Comparison of ENCODE assay signal across 26 cellular contexts in the genomic region with DNA sequence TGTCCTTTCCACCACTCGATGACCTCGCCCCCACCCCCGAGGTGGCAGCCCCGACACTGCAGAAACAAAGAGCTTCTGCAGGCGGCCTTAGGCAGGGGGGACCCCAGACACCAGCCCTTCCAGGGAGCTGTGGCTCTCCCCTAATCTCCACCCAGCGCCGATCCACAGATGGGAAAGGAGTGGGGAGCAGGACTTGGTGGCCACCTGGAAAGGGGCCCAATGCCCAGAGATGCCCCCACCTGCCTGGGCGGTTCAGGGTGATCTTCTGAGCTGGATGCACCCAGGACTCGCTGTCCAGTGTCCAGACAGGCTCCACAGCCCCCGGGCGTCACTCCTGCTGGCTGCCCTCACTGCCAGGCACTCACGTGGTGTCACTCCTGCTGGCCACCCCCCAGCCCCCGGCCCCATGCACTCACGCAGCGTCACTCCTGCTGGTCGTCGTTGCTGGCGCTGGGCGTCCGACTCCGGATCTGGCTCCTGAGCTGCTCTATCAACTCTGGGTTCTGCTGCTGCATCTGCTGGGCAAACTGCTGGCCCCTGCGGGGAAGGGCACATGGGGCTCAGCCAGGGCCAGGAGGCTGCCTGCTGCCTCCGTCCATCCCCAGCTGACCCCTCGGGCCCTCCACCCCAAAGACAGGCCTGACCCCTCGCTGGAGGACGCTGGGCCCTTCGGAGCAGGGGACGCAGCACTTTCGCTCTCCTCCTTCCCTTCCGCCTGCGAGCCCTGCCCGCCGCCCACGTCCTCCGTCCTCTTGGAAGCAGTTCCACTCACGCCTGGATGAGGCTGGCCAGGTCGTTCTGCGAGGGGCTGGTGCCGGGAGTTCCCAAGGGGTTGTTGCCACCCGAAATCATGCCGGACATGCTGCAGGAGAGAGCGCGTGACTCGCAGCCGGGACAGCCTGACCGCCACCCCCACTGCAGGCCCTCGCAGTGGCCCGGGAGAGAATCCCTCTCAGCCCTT. TPM values are rescaled to one million over a fixed set of nuclear protein-coding genes. Genes with fewer than 3 reads are reported as not detected.
DNase-seq lines count a peak whose midpoint lies in the region; ATAC-seq, FAIRE-seq and TF ChIP-seq lines count a peak whose summit lies in the region.
"Had no signal": no experiment of that assay in that cellular context is flagged by ENCODE, and none has a peak within 500 bp of the region (broad histone marks: within the 10 kb centered on the region; RNA-seq: fewer than 3 reads in every experiment).

No MANE protein-coding gene starts in this region.

- TF ChIP-seq RAD21 in HepG2 (CRISPR knock-in tag; IDR thresholded peaks at IDR 0.05), result no peak

- H3K27me3 ChIP-seq in HepG2 (ENCODE audit: control insufficient read depth in 1 of 2, insufficient read depth in 2 of 2, low read length in 2 of 2), result no peaks in the 10 kb centered on the region
- H3K27me3 ChIP-seq in right lobe of liver, result no peaks in the 10 kb centered on the region
- H3K27me3 ChIP-seq in neuronal stem cell (ENCODE audit: control insufficient read depth in 3 of 3, insufficient read depth in 3 of 3, low read depth in 1 of 3, low read length in 3 of 3), result no peaks in the 10 kb centered on the region
- H3K27me3 ChIP-seq: MG63, Peyer's patch, SJCRH30 had no signal

- no peak overlapping the region for H3K14ac ChIP-seq in neuronal stem cell (ENCODE audit: low read length)

- peaks cover 0 to 3% (median 0%) of the 10 kb centered on the region in 3 donors for H3K27me3 Mint-ChIP-seq in immature natural killer cell (ENCODE audit: low read depth in 3 of 3)
- no peaks in the 10 kb centered on the region for H3K27me3 Mint-ChIP-seq in activated T-helper 17 cell treated with anti-CD3 and anti-CD28 coated beads, Interleukin-2, amount 50 U/mL, for 72 hours
- H3K27me3 Mint-ChIP-seq: CD8-positive, alpha-beta memory T cell had no signal

- H2BK12ac ChIP-seq in neuronal stem cell (ENCODE audit: low read length), result no peak overlapping the region

- H4K20me1 ChIP-seq in HepG2 (ENCODE audit: insufficient read depth, low read length), result no peaks in the 10 kb centered on the region

- in situ Hi-C loops in HepG2 (cut with HindIII; ENCODE audit: extremely low pct_ligation_motif_present, low pct_unique_long_range_greater_than_20kb), result no loop called here

- DNase-seq in HepG2 (ENCODE audit: low spot score) (no peak), right lobe of liver (no peak), neuronal stem cell (ENCODE audit: low spot score) (no peak), immature natural killer cell (no peak), left colon (no peak)
- DNase-seq: 8988T; Calu3; CD8-positive, alpha-beta memory T cell; DMS53; GDM1; HFFc6; MG63; NCI-H1417; NCI-H1694 treated with DMSO at 0.1 percent for 48 hours; NCI-H2081 treated with DMSO at 0.1 percent for 48 hours; NCI-H2171 treated with DMSO at 0.1 percent for 48 hours; NCI-H524 treated with DMSO at 0.1 percent for 48 hours; NCI-H82; Peyer's patch; SJCRH30 had no signal

- H3K9me3 ChIP-seq in HepG2 (ENCODE audit: low read length), result no peaks in the 10 kb centered on the region
- H3K9me3 ChIP-seq in right lobe of liver, result no peaks in the 10 kb centered on the region
- peaks cover 0 to 5% of the 10 kb centered on the region in 2 donors for H3K9me3 ChIP-seq in neuronal stem cell (replicated peaks in 1 of 2; ENCODE audit: control insufficient read depth in 2 of 2, insufficient read depth in 1 of 2, low read depth in 1 of 2, low read length in 2 of 2)
- H3K9me3 ChIP-seq: MG63, Peyer's patch, SJCRH30 had no signal

- no peak overlapping the region for H3K27ac ChIP-seq in HepG2 (ENCODE audit: extremely low read length, insufficient read depth, low read length)
- H3K27ac ChIP-seq in right lobe of liver, result no peak overlapping the region
- no peak overlapping the region for H3K27ac ChIP-seq in neuronal stem cell (replicated peaks; ENCODE audit: low read length)
- H3K27ac ChIP-seq: C4-2B, Peyer's patch, SJCRH30 had no signal

- H3K4ac ChIP-seq in neuronal stem cell (ENCODE audit: low read length), result no peak overlapping the region

- no peak overlapping the region for H3K4me2 ChIP-seq in HepG2 (ENCODE audit: low read depth, low read length)
- no peak overlapping the region for H3K4me2 ChIP-seq in neuronal stem cell (ENCODE audit: insufficient read depth, low read length, poor library complexity, severe bottlenecking)

- H3K4me3 ChIP-seq in HepG2 (replicated peaks in 1 of 3; ENCODE audit: insufficient read depth in 1 of 3, low read depth in 2 of 3, low read length in 3 of 3) (no peak overlapping the region), right lobe of liver (no peak overlapping the region), neuronal stem cell (ENCODE audit: low read length in 2 of 2) (no peak overlapping the region)
- H3K4me3 ChIP-seq: K562, MG63, Peyer's patch, SJCRH30 had no signal

- H2BK15ac ChIP-seq in neuronal stem cell (ENCODE audit: low read length), result no peak overlapping the region

- intact Hi-C loops in HepG2 (cut with micrococcal nuclease; ENCODE audit: unreplicated experiment) (no loop called here), right lobe of liver (cut with DNase I) (loop anchor here in 1 of 2 donors (10.0 kb wide), 1 partner anchor 112 kb away; no protein-coding TSS in a partner anchor), left colon (cut with DNase I, micrococcal nuclease) (no loop called here)

- H3K9me3 Mint-ChIP-seq in immature natural killer cell, result no peaks in the 10 kb centered on the region
- no peaks in the 10 kb centered on the region for H3K9me3 Mint-ChIP-seq in activated T-helper 17 cell treated with anti-CD3 and anti-CD28 coated beads, Interleukin-2, amount 50 U/mL, for 72 hours
- H3K9me3 Mint-ChIP-seq: CD8-positive, alpha-beta memory T cell; HFFc6 had no signal

- H3K27ac Mint-ChIP-seq in immature natural killer cell, result peak overlapping the region in 1 of 6 donors; percentile 7
- H3K27ac Mint-ChIP-seq in activated T-helper 17 cell treated with anti-CD3 and anti-CD28 coated beads, Interleukin-2, amount 50 U/mL, for 72 hours, result no peak overlapping the region
- H3K27ac Mint-ChIP-seq: CD8-positive, alpha-beta memory T cell; HFFc6 had no signal

- POLR2A ChIA-PET in HepG2 (lab: Yijun Ruan, JAX), result no interaction called here

- CTCF ChIA-PET in HepG2 (lab: Yijun Ruan, JAX; ENCODE audit: low intra/inter-chr PET ratio, low total read pairs), result no interaction called here

- H3K36me3 Mint-ChIP-seq in immature natural killer cell, result peaks cover 0 to 22% (median 18%) of the 10 kb centered on the region in 3 donors
- H3K36me3 Mint-ChIP-seq in activated T-helper 17 cell treated with anti-CD3 and anti-CD28 coated beads, Interleukin-2, amount 50 U/mL, for 72 hours (ENCODE audit: low read depth), result peaks cover 66% of the 10 kb centered on the region

- FAIRE-seq in HepG2 (lab: Jason Lieb, UNC), result no peak
- FAIRE-seq: H54, K562 had no signal

- H3K18ac ChIP-seq in neuronal stem cell (ENCODE audit: low read length), result no peak overlapping the region

- H2AFZ ChIP-seq in HepG2 (ENCODE audit: low read length) (no peak overlapping the region), neuronal stem cell (ENCODE audit: low read length) (no peak overlapping the region)

- ATAC-seq in HepG2, result no peak
- ATAC-seq in right lobe of liver, result no peak
- ATAC-seq in left colon, result no peak
- no peak for ATAC-seq in activated T-helper 17 cell treated with anti-CD3 and anti-CD28 coated beads, Interleukin-2, amount 50 U/mL, for 72 hours (replicated peaks)
- ATAC-seq: K562 had no signal

- H3K36me3 ChIP-seq in HepG2 (replicated peaks in 1 of 2; ENCODE audit: control insufficient read depth in 1 of 2, insufficient read depth in 2 of 2, low read length in 2 of 2), result peaks cover 28 to 44% of the 10 kb centered on the region in 2 experiments; a peak in 4 of 5 replicates
- peaks cover 0 to 18% (median under 1%) of the 10 kb centered on the region in 4 donors for H3K36me3 ChIP-seq in right lobe of liver
- peaks cover 42 to 82% of the 10 kb centered on the region in 2 donors for H3K36me3 ChIP-seq in neuronal stem cell (replicated peaks in 1 of 2; ENCODE audit: control insufficient read depth in 2 of 2, insufficient read depth in 2 of 2, low read length in 2 of 2)
- H3K36me3 ChIP-seq: MG63 had no signal

- H3K23ac ChIP-seq in neuronal stem cell (ENCODE audit: low read depth, low read length, poor library complexity), result peak overlapping the region; percentile 52

- H4K8ac ChIP-seq in neuronal stem cell (ENCODE audit: low read depth, low read length), result no peak overlapping the region

- no peak overlapping the region for H3K4me3 Mint-ChIP-seq in immature natural killer cell
- no peak overlapping the region for H3K4me3 Mint-ChIP-seq in activated T-helper 17 cell treated with anti-CD3 and anti-CD28 coated beads, Interleukin-2, amount 50 U/mL, for 72 hours
- H3K4me3 Mint-ChIP-seq: CD8-positive, alpha-beta memory T cell; HFFc6 had no signal

- no peak overlapping the region for H2AK5ac ChIP-seq in neuronal stem cell (ENCODE audit: low read depth, low read length)

- H2BK120ac ChIP-seq in neuronal stem cell (ENCODE audit: low read depth, low read length), result no peak overlapping the region

- H3K4me1 ChIP-seq in HepG2 (ENCODE audit: insufficient read depth, low read length) (no peaks in the 10 kb centered on the region), right lobe of liver (no peaks in the 10 kb centered on the region), neuronal stem cell (ENCODE audit: control insufficient read depth in 2 of 2, insufficient read depth in 1 of 2, low read depth in 1 of 2, low read length in 2 of 2) (no peaks in the 10 kb centered on the region)
- H3K4me1 ChIP-seq: Peyer's patch, SJCRH30 had no signal

- no peaks in the 10 kb centered on the region for H3K79me2 ChIP-seq in HepG2 (ENCODE audit: insufficient read depth, low read length)

- H3K4me1 Mint-ChIP-seq in immature natural killer cell, result no peaks in the 10 kb centered on the region
- H3K4me1 Mint-ChIP-seq in activated T-helper 17 cell treated with anti-CD3 and anti-CD28 coated beads, Interleukin-2, amount 50 U/mL, for 72 hours, result no peaks in the 10 kb centered on the region

- no peak overlapping the region for H2BK5ac ChIP-seq in neuronal stem cell (ENCODE audit: low read length)

- no peak overlapping the region for H4K91ac ChIP-seq in neuronal stem cell (ENCODE audit: low read depth, low read length, poor library complexity)

- TF ChIP-seq EP300 in HepG2 (IDR thresholded peaks at IDR 0.05; ENCODE audit: low read depth in 2 of 2, low read length in 2 of 2) (no peak), HepG2 (CRISPR knock-in tag; IDR thresholded peaks at IDR 0.05; ENCODE audit: borderline replicate concordance) (no peak)

- H3K9ac ChIP-seq in HepG2 (ENCODE audit: insufficient read depth, low read depth, low read length) (no peak overlapping the region), neuronal stem cell (ENCODE audit: low read depth, low read length, poor library complexity) (no peak overlapping the region)

- WGBS in HepG2 (ENCODE audit: low lambda C conversion rate), result 94% methylated on average over 26 of the region's 48 CpGs
- 80% methylated on average over 1 of the region's 48 CpGs for WGBS in right lobe of liver (ENCODE audit: insufficient coverage, low coverage, low lambda C conversion rate, missing lambda C conversion rate)
- WGBS in neuronal stem cell (ENCODE audit: extremely low coverage in 2 of 2, insufficient read length in 2 of 2, insufficient replicate concordance in 1 of 2), 2 donors, result no CpG with 5 or more reads among the region's 48 CpGs

- BruUV-seq in HepG2 (replicated peaks; lab: Mats Ljungman, UMichigan), result no TSS peak

- H3K79me1 ChIP-seq in neuronal stem cell (ENCODE audit: low read depth, low read length), result peaks cover 5% of the 10 kb centered on the region

- TF ChIP-seq POLR2A in HepG2 (IDR thresholded peaks at IDR 0.05; ENCODE audit: insufficient read depth in 1 of 2, low read depth in 2 of 2, low read length in 2 of 2) (no peak), right lobe of liver (IDR thresholded peaks at IDR 0.05) (no peak)

- no peak for TF ChIP-seq CTCF in HepG2 (CRISPR knock-in tag; IDR thresholded peaks at IDR 0.05)
- TF ChIP-seq CTCF in right lobe of liver (IDR thresholded peaks at IDR 0.05), result no peak

RNA-seq across cellular contexts. Expression of a gene that starts 17.4 kb away (rescaled TPM):
- 25.0 and 41.6 TPM in 2 replicates for total RNA-seq in HepG2 (2016; rRNA removed; fragmentation: Illumina TruSeq; extraction: Trizol)
- 28.6 and 43.2 TPM in 2 replicates for total RNA-seq in HepG2 (2016; cell fraction: cytosol; rRNA removed; fragmentation: Illumina TruSeq; extraction: Trizol; ENCODE audit: low read depth)
- 19.6 and 44.5 TPM in 2 replicates for total RNA-seq in HepG2 (2016; cell fraction: insoluble cytoplasmic fraction; rRNA removed; fragmentation: Illumina TruSeq; extraction: Trizol)
- 45.1 and 60.0 TPM in 2 replicates for total RNA-seq in HepG2 (2016; cell fraction: membrane; rRNA removed; fragmentation: Illumina TruSeq; extraction: Trizol)
- total RNA-seq in HepG2 (2016; cell fraction: nucleus; rRNA removed; fragmentation: Illumina TruSeq; extraction: Trizol), result 30.3 and 32.7 TPM in 2 replicates
- 33.6 and 34.2 TPM in 2 replicates for polyA plus RNA-seq in HepG2 (2011; rRNA removed)
- 39.9 and 48.2 TPM in 2 replicates for polyA plus RNA-seq in HepG2 (2011; cell fraction: cytosol; rRNA removed)
- 22.1 and 24.0 TPM in 2 replicates for polyA plus RNA-seq in HepG2 (2011; cell fraction: nucleus; rRNA removed)
- polyA plus RNA-seq in HepG2 (2012), result 18.4 and 30.9 TPM in 2 replicates
- 41.4 and 52.9 TPM in 2 replicates for polyA plus RNA-seq in HepG2 (2016; cell fraction: cytosol; fragmentation: Illumina TruSeq; extraction: Trizol; ENCODE audit: low read depth)
- polyA plus RNA-seq in HepG2 (2016; cell fraction: insoluble cytoplasmic fraction; fragmentation: Illumina TruSeq; extraction: Trizol; ENCODE audit: low read depth), result 27.9 and 37.1 TPM in 2 replicates
- polyA plus RNA-seq in HepG2 (2016; cell fraction: membrane; fragmentation: Illumina TruSeq; extraction: Trizol; ENCODE audit: low read depth), result 50.5 and 57.8 TPM in 2 replicates
- polyA plus RNA-seq in HepG2 (2016; cell fraction: nucleus; fragmentation: Illumina TruSeq; extraction: Trizol; ENCODE audit: insufficient read depth, low read depth), result 65.1 and 70.7 TPM in 2 replicates
- 38.4 and 71.1 TPM in 2 replicates for polyA minus RNA-seq in HepG2 (2011; rRNA and poly(A)+ RNA removed; ENCODE audit: low replicate concordance)
- 13.8 and 15.1 TPM in 2 replicates for polyA minus RNA-seq in HepG2 (2011; cell fraction: cytosol; rRNA and poly(A)+ RNA removed)
- polyA minus RNA-seq in HepG2 (2011; cell fraction: nucleus; rRNA and poly(A)+ RNA removed), result 8.5 and 9.3 TPM in 2 replicates
- total RNA-seq in right lobe of liver, result 10 to 100 TPM; 13.5 to 29.5 (median 19.6) TPM
- 19.0 TPM for polyA plus RNA-seq in neuronal stem cell (2013, experiment 1 of 2)
- polyA plus RNA-seq in neuronal stem cell (2013, experiment 2 of 2), result 19.4 TPM
- polyA plus RNA-seq in immature natural killer cell, result 10 to 100 TPM; 43.8 to 63.7 (median 46.8) TPM
- total RNA-seq in left colon, result 10 to 100 TPM; 21.6 to 24.9 TPM
- 10 to 100 TPM; 13.4 to 47.8 TPM for total RNA-seq in activated T-helper 17 cell treated with anti-CD3 and anti-CD28 coated beads, Interleukin-2, amount 50 U/mL, for 72 hours

RNA-seq across cellular contexts. Expression of a gene that starts 25.9 kb away (rescaled TPM):
- 47.4 and 47.5 TPM in 2 replicates for total RNA-seq in HepG2 (2016; rRNA removed; fragmentation: Illumina TruSeq; extraction: Trizol)
- 15.4 and 15.7 TPM in 2 replicates for total RNA-seq in HepG2 (2016; cell fraction: cytosol; rRNA removed; fragmentation: Illumina TruSeq; extraction: Trizol; ENCODE audit: low read depth)
- 38.4 and 51.3 TPM in 2 replicates for total RNA-seq in HepG2 (2016; cell fraction: insoluble cytoplasmic fraction; rRNA removed; fragmentation: Illumina TruSeq; extraction: Trizol)
- total RNA-seq in HepG2 (2016; cell fraction: membrane; rRNA removed; fragmentation: Illumina TruSeq; extraction: Trizol), result 36.5 and 39.1 TPM in 2 replicates
- 22.7 and 29.7 TPM in 2 replicates for total RNA-seq in HepG2 (2016; cell fraction: nucleus; rRNA removed; fragmentation: Illumina TruSeq; extraction: Trizol)
- 43.0 and 43.9 TPM in 2 replicates for polyA plus RNA-seq in HepG2 (2011; rRNA removed)
- polyA plus RNA-seq in HepG2 (2011; cell fraction: cytosol; rRNA removed), result 36.5 and 53.7 TPM in 2 replicates
- polyA plus RNA-seq in HepG2 (2011; cell fraction: nucleus; rRNA removed), result 91.7 and 100.0 TPM in 2 replicates
- polyA plus RNA-seq in HepG2 (2012), result 31.5 and 46.4 TPM in 2 replicates
- polyA plus RNA-seq in HepG2 (2016; cell fraction: cytosol; fragmentation: Illumina TruSeq; extraction: Trizol; ENCODE audit: low read depth), result 19.4 and 21.9 TPM in 2 replicates
- polyA plus RNA-seq in HepG2 (2016; cell fraction: insoluble cytoplasmic fraction; fragmentation: Illumina TruSeq; extraction: Trizol; ENCODE audit: low read depth), result 59.1 and 69.1 TPM in 2 replicates
- polyA plus RNA-seq in HepG2 (2016; cell fraction: membrane; fragmentation: Illumina TruSeq; extraction: Trizol; ENCODE audit: low read depth), result 43.4 and 44.2 TPM in 2 replicates
- 75.8 and 78.8 TPM in 2 replicates for polyA plus RNA-seq in HepG2 (2016; cell fraction: nucleus; fragmentation: Illumina TruSeq; extraction: Trizol; ENCODE audit: insufficient read depth, low read depth)
- polyA minus RNA-seq in HepG2 (2011; rRNA and poly(A)+ RNA removed; ENCODE audit: low replicate concordance), result 33.4 and 37.8 TPM in 2 replicates
- 21.6 and 25.4 TPM in 2 replicates for polyA minus RNA-seq in HepG2 (2011; cell fraction: cytosol; rRNA and poly(A)+ RNA removed)
- 12.1 and 13.1 TPM in 2 replicates for polyA minus RNA-seq in HepG2 (2011; cell fraction: nucleus; rRNA and poly(A)+ RNA removed)
- total RNA-seq in right lobe of liver, result 10 to 100 TPM; 21.5 to 41.7 (median 23.7) TPM
- polyA plus RNA-seq in neuronal stem cell (2013, experiment 1 of 2), result 73.5 TPM
- 71.9 TPM for polyA plus RNA-seq in neuronal stem cell (2013, experiment 2 of 2)
- polyA plus RNA-seq in immature natural killer cell, result 10 to 100 TPM; 32.1 to 47.6 (median 34.3) TPM
- total RNA-seq in left colon, result 10 to 100 TPM; 39.6 to 52.3 TPM
- total RNA-seq in activated T-helper 17 cell treated with anti-CD3 and anti-CD28 coated beads, Interleukin-2, amount 50 U/mL, for 72 hours, result 10 to 100 TPM; 39.5 to 77.0 TPM

RNA-seq across cellular contexts. Expression of a gene that starts 28.1 kb away (rescaled TPM):
- 98.1 and 116 TPM in 2 replicates for total RNA-seq in HepG2 (2016; rRNA removed; fragmentation: Illumina TruSeq; extraction: Trizol)
- 12.3 and 13.1 TPM in 2 replicates for total RNA-seq in HepG2 (2016; cell fraction: cytosol; rRNA removed; fragmentation: Illumina TruSeq; extraction: Trizol; ENCODE audit: low read depth)
- total RNA-seq in HepG2 (2016; cell fraction: insoluble cytoplasmic fraction; rRNA removed; fragmentation: Illumina TruSeq; extraction: Trizol), result 83.9 and 120 TPM in 2 replicates
- total RNA-seq in HepG2 (2016; cell fraction: membrane; rRNA removed; fragmentation: Illumina TruSeq; extraction: Trizol), result 35.7 and 37.5 TPM in 2 replicates
- 71.2 and 83.7 TPM in 2 replicates for total RNA-seq in HepG2 (2016; cell fraction: nucleus; rRNA removed; fragmentation: Illumina TruSeq; extraction: Trizol)
- polyA plus RNA-seq in HepG2 (2011; rRNA removed), result 74.4 and 81.4 TPM in 2 replicates
- polyA plus RNA-seq in HepG2 (2011; cell fraction: cytosol; rRNA removed), result 50.2 and 88.6 TPM in 2 replicates
- polyA plus RNA-seq in HepG2 (2011; cell fraction: nucleus; rRNA removed), result 183 and 242 TPM in 2 replicates
- polyA plus RNA-seq in HepG2 (2012), result 41.9 and 45.1 TPM in 2 replicates
- 9.6 TPM in 2 replicates for polyA plus RNA-seq in HepG2 (2016; cell fraction: cytosol; fragmentation: Illumina TruSeq; extraction: Trizol; ENCODE audit: low read depth)
- 69.9 and 92.7 TPM in 2 replicates for polyA plus RNA-seq in HepG2 (2016; cell fraction: insoluble cytoplasmic fraction; fragmentation: Illumina TruSeq; extraction: Trizol; ENCODE audit: low read depth)
- 20.1 and 20.4 TPM in 2 replicates for polyA plus RNA-seq in HepG2 (2016; cell fraction: membrane; fragmentation: Illumina TruSeq; extraction: Trizol; ENCODE audit: low read depth)
- polyA plus RNA-seq in HepG2 (2016; cell fraction: nucleus; fragmentation: Illumina TruSeq; extraction: Trizol; ENCODE audit: insufficient read depth, low read depth), result 159 and 175 TPM in 2 replicates
- 118 and 211 TPM in 2 replicates for polyA minus RNA-seq in HepG2 (2011; rRNA and poly(A)+ RNA removed; ENCODE audit: low replicate concordance)
- polyA minus RNA-seq in HepG2 (2011; cell fraction: cytosol; rRNA and poly(A)+ RNA removed), result 39.9 and 51.4 TPM in 2 replicates
- 26.3 and 32.6 TPM in 2 replicates for polyA minus RNA-seq in HepG2 (2011; cell fraction: nucleus; rRNA and poly(A)+ RNA removed)
- 10 to 100 TPM; 25.5 to 61.8 (median 33.0) TPM for total RNA-seq in right lobe of liver
- polyA plus RNA-seq in neuronal stem cell (2013, experiment 1 of 2), result 82.0 TPM
- polyA plus RNA-seq in neuronal stem cell (2013, experiment 2 of 2), result 74.8 TPM
- polyA plus RNA-seq in immature natural killer cell, result 10 to 100 TPM; 20.0 to 39.9 (median 31.6) TPM
- 10 to 100 TPM; 43.6 to 46.0 TPM for total RNA-seq in left colon
- total RNA-seq in activated T-helper 17 cell treated with anti-CD3 and anti-CD28 coated beads, Interleukin-2, amount 50 U/mL, for 72 hours, result 100 to 1,000 TPM in 1 of 2 donors, 10 to 100 TPM in 1; 70.4 to 156 TPM

RNA-seq across cellular contexts. Expression of a gene that starts 36.0 kb away (rescaled TPM):
- total RNA-seq in HepG2 (2016; rRNA removed; fragmentation: Illumina TruSeq; extraction: Trizol), result 0.97 and 1.2 TPM in 2 replicates
- 0.61 and 0.62 TPM in 2 replicates for total RNA-seq in HepG2 (2016; cell fraction: cytosol; rRNA removed; fragmentation: Illumina TruSeq; extraction: Trizol; ENCODE audit: low read depth)
- 1.0 and 1.1 TPM in 2 replicates for total RNA-seq in HepG2 (2016; cell fraction: insoluble cytoplasmic fraction; rRNA removed; fragmentation: Illumina TruSeq; extraction: Trizol)
- total RNA-seq in HepG2 (2016; cell fraction: membrane; rRNA removed; fragmentation: Illumina TruSeq; extraction: Trizol), result 1.3 and 1.6 TPM in 2 replicates
- 0.56 and 0.94 TPM in 2 replicates for total RNA-seq in HepG2 (2016; cell fraction: nucleus; rRNA removed; fragmentation: Illumina TruSeq; extraction: Trizol)
- 1.8 and 2.9 TPM in 2 replicates for polyA plus RNA-seq in HepG2 (2011; rRNA removed)
- 1.7 and 2.2 TPM in 2 replicates for polyA plus RNA-seq in HepG2 (2011; cell fraction: cytosol; rRNA removed)
- polyA plus RNA-seq in HepG2 (2011; cell fraction: nucleus; rRNA removed), result 2.6 and 3.2 TPM in 2 replicates
- 1.3 and 1.7 TPM in 2 replicates for polyA plus RNA-seq in HepG2 (2012)
- polyA plus RNA-seq in HepG2 (2016; cell fraction: cytosol; fragmentation: Illumina TruSeq; extraction: Trizol; ENCODE audit: low read depth), result 0.97 and 1.5 TPM in 2 replicates
- 1.7 and 2.5 TPM in 2 replicates for polyA plus RNA-seq in HepG2 (2016; cell fraction: insoluble cytoplasmic fraction; fragmentation: Illumina TruSeq; extraction: Trizol; ENCODE audit: low read depth)
- 1.8 and 1.9 TPM in 2 replicates for polyA plus RNA-seq in HepG2 (2016; cell fraction: membrane; fragmentation: Illumina TruSeq; extraction: Trizol; ENCODE audit: low read depth)
- 1.9 and 2.0 TPM in 2 replicates for polyA plus RNA-seq in HepG2 (2016; cell fraction: nucleus; fragmentation: Illumina TruSeq; extraction: Trizol; ENCODE audit: insufficient read depth, low read depth)
- 0.35 and 2.3 TPM in 2 replicates for polyA minus RNA-seq in HepG2 (2011; rRNA and poly(A)+ RNA removed; ENCODE audit: low replicate concordance)
- 1.7 and 1.8 TPM in 2 replicates for polyA minus RNA-seq in HepG2 (2011; cell fraction: cytosol; rRNA and poly(A)+ RNA removed)
- 0.64 and 0.75 TPM in 2 replicates for polyA minus RNA-seq in HepG2 (2011; cell fraction: nucleus; rRNA and poly(A)+ RNA removed)
- 1 to 10 TPM in 1 of 6 experiments, under 1 TPM in 1, not detected in 4; 0.19 to 1.6 TPM for total RNA-seq in right lobe of liver
- polyA plus RNA-seq in neuronal stem cell (2013, experiment 1 of 2), result 3.1 TPM
- polyA plus RNA-seq in neuronal stem cell (2013, experiment 2 of 2), result 3.5 TPM
- not detected for polyA plus RNA-seq in immature natural killer cell
- total RNA-seq in left colon, result 1 to 10 TPM in 1 of 2 donors, under 1 TPM in 1; 0.52 to 1.1 TPM
- total RNA-seq in activated T-helper 17 cell treated with anti-CD3 and anti-CD28 coated beads, Interleukin-2, amount 50 U/mL, for 72 hours, result under 1 TPM in 1 of 2 donors, not detected in 1; 0.61 TPM
- total RNA-seq: OCI-LY7, SJCRH30 had no signal
- polyA plus RNA-seq: CD8-positive, alpha-beta memory T cell had no signal

RNA-seq across cellular contexts. Expression of a gene that starts 54.7 kb away (rescaled TPM):
- 1.4 and 1.7 TPM in 2 replicates for total RNA-seq in HepG2 (2016; rRNA removed; fragmentation: Illumina TruSeq; extraction: Trizol)
- total RNA-seq in HepG2 (2016; cell fraction: cytosol; rRNA removed; fragmentation: Illumina TruSeq; extraction: Trizol; ENCODE audit: low read depth), result 1.3 and 2.3 TPM in 2 replicates
- 1.3 and 1.7 TPM in 2 replicates for total RNA-seq in HepG2 (2016; cell fraction: insoluble cytoplasmic fraction; rRNA removed; fragmentation: Illumina TruSeq; extraction: Trizol)
- 2.6 and 3.1 TPM in 2 replicates for total RNA-seq in HepG2 (2016; cell fraction: membrane; rRNA removed; fragmentation: Illumina TruSeq; extraction: Trizol)
- total RNA-seq in HepG2 (2016; cell fraction: nucleus; rRNA removed; fragmentation: Illumina TruSeq; extraction: Trizol), result 1.5 TPM in 2 replicates
- 3.3 and 3.9 TPM in 2 replicates for polyA plus RNA-seq in HepG2 (2011; rRNA removed)
- polyA plus RNA-seq in HepG2 (2011; cell fraction: cytosol; rRNA removed), result 3.1 and 3.7 TPM in 2 replicates
- 6.7 and 7.8 TPM in 2 replicates for polyA plus RNA-seq in HepG2 (2011; cell fraction: nucleus; rRNA removed)
- 2.6 and 4.5 TPM in 2 replicates for polyA plus RNA-seq in HepG2 (2012)
- 7.6 and 10.4 TPM in 2 replicates for polyA plus RNA-seq in HepG2 (2016; cell fraction: cytosol; fragmentation: Illumina TruSeq; extraction: Trizol; ENCODE audit: low read depth)
- 3.9 and 5.5 TPM in 2 replicates for polyA plus RNA-seq in HepG2 (2016; cell fraction: insoluble cytoplasmic fraction; fragmentation: Illumina TruSeq; extraction: Trizol; ENCODE audit: low read depth)
- polyA plus RNA-seq in HepG2 (2016; cell fraction: membrane; fragmentation: Illumina TruSeq; extraction: Trizol; ENCODE audit: low read depth), result 6.5 and 9.8 TPM in 2 replicates
- polyA plus RNA-seq in HepG2 (2016; cell fraction: nucleus; fragmentation: Illumina TruSeq; extraction: Trizol; ENCODE audit: insufficient read depth, low read depth), result 7.6 and 8.6 TPM in 2 replicates
- polyA minus RNA-seq in HepG2 (2011; rRNA and poly(A)+ RNA removed; ENCODE audit: low replicate concordance), result 1.2 TPM in 1 of 2 replicates, not detected in the other
- polyA minus RNA-seq in HepG2 (2011; cell fraction: cytosol; rRNA and poly(A)+ RNA removed), result 1.2 and 1.7 TPM in 2 replicates
- 1.1 and 1.2 TPM in 2 replicates for polyA minus RNA-seq in HepG2 (2011; cell fraction: nucleus; rRNA and poly(A)+ RNA removed)
- 1 to 10 TPM; 1.3 to 3.7 (median 2.3) TPM for total RNA-seq in right lobe of liver
- 7.9 TPM for polyA plus RNA-seq in neuronal stem cell (2013, experiment 1 of 2)
- 8.1 TPM for polyA plus RNA-seq in neuronal stem cell (2013, experiment 2 of 2)
- under 1 TPM; 0.22 to 0.84 (median 0.33) TPM for polyA plus RNA-seq in immature natural killer cell
- 1 to 10 TPM; 1.4 to 5.3 TPM for total RNA-seq in left colon
- total RNA-seq in activated T-helper 17 cell treated with anti-CD3 and anti-CD28 coated beads, Interleukin-2, amount 50 U/mL, for 72 hours, result under 1 TPM in 1 of 2 donors, not detected in 1; 0.29 TPM
- total RNA-seq: LHCN-M2, SJCRH30 had no signal
